In the genomic region with DNA sequence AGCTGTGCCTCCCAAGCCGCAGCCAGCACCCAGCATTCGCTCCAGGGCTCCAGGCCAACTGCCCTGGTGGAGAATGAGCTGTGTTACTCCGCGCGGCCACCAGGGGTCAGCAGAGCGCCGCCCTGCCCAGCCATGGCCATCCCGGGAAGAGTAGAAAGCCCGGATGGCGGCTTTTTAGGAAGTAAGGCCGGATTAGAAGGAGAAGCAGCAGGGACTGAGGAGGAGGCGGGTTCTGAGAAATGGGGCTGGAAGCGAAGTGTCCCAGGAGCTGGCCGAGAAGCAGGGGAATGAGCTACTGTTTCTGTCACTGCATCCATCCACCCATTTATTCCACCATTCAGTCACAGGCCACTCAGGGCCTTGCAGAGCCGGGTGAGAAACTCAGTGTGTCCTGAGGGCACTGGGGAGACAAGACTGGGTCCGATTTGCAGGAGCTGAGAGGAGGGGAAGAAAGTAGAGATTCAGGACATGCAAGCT, we compare ENCODE assay signal across 1 cellular context.
A peak's percentile ranks its signal among the peaks of the same experiment; 100 is the strongest.
TF ChIP-seq lines count a peak whose summit lies in the region.

No MANE protein-coding gene starts in this region.

TF ChIP-seq in A549, 52 proteins besides CTCF, POLR2A, EP300 and RAD21 (continued from another document):
- TF ChIP-seq, protein P1, sequence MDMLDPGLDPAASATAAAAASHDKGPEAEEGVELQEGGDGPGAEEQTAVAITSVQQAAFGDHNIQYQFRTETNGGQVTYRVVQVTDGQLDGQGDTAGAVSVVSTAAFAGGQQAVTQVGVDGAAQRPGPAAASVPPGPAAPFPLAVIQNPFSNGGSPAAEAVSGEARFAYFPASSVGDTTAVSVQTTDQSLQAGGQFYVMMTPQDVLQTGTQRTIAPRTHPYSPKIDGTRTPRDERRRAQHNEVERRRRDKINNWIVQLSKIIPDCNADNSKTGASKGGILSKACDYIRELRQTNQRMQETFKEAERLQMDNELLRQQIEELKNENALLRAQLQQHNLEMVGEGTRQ (IDR thresholded peaks at IDR 0.05): no peak
- TF ChIP-seq ESRRA (IDR thresholded peaks at IDR 0.05; ENCODE audit: borderline replicate concordance, low read length): no peak
- no peak for TF ChIP-seq ZC3H11A (IDR thresholded peaks at IDR 0.05)
- TF ChIP-seq KDM1A (IDR thresholded peaks at IDR 0.05; ENCODE audit: low read depth): no peak
- no peak for TF ChIP-seq FOSL2 (IDR thresholded peaks at IDR 0.05)
- TF ChIP-seq FOSL2 (CRISPR knock-in tag; IDR thresholded peaks at IDR 0.05): no peak
- TF ChIP-seq GATA3 (IDR thresholded peaks at IDR 0.05; ENCODE audit: borderline replicate concordance): no peak
- TF ChIP-seq CBX8 (IDR thresholded peaks at IDR 0.05): no peak
- TF ChIP-seq CHD4 (IDR thresholded peaks at IDR 0.05; ENCODE audit: borderline replicate concordance): no peak
- peak; percentile 1 for TF ChIP-seq ZFP36 (IDR thresholded peaks at IDR 0.05; ENCODE audit: borderline replicate concordance, partially characterized antibody)
